In genomic region chr1:78617615-78618026, GRCh38 we compare ENCODE assay signal across 7 cellular contexts. TPM values are rescaled to one million over a fixed set of nuclear protein-coding genes. Genes with fewer than 3 reads are reported as not detected.
DNase-seq lines count a peak whose midpoint lies in the region; ATAC-seq, FAIRE-seq and TF ChIP-seq lines count a peak whose summit lies in the region.

No MANE protein-coding gene starts in this region.

- TF ChIP-seq POLR2A in GM12892 (IDR thresholded peaks at IDR 0.05; ENCODE audit: low read depth, low read length) (no peak), gastrocnemius medialis (IDR thresholded peaks at IDR 0.05) (no peak)

- DNase-seq in GM12892 (ENCODE audit: insufficient read length) (no peak), NCI-H1092 treated with DMSO at 0.1 percent for 48 hours (lab: John Stamatoyannopoulos, UW) (peak; percentile 31), SW480 (ENCODE audit: low spot score) (peak; percentile 63), astrocyte (ENCODE audit: low read depth) (peak; percentile 63), hepatocyte (ENCODE audit: low spot score) (peak; percentile 91), gastrocnemius medialis (peak; percentile 41 to 69)

- H2AFZ ChIP-seq in astrocyte (ENCODE audit: low read depth, low read length) (peak overlapping the region; percentile 40), hepatocyte (no peak overlapping the region)

- peaks cover 4% of the 10 kb centered on the region for H3K9me3 Mint-ChIP-seq in astrocyte (ENCODE audit: unreplicated experiment)

- H3K27me3 ChIP-seq in astrocyte (ENCODE audit: insufficient read depth, low read length) (no peaks in the 10 kb centered on the region), hepatocyte (no peaks in the 10 kb centered on the region), gastrocnemius medialis (no peaks in the 10 kb centered on the region)

- H3K27ac Mint-ChIP-seq in astrocyte (ENCODE audit: unreplicated experiment) = peak overlapping the region; percentile 8

- no peak overlapping the region for H3K4me3 Mint-ChIP-seq in astrocyte (ENCODE audit: unreplicated experiment)

- intact Hi-C loops in gastrocnemius medialis (cut with DNase I; ENCODE audit: low total_unique reads) = loop anchor here (1.0 kb wide), 1 partner anchor 59 kb away; no protein-coding TSS in a partner anchor

- H3K9me3 ChIP-seq in astrocyte (ENCODE audit: insufficient read depth, low read depth, low read length) (no peaks in the 10 kb centered on the region), hepatocyte (ENCODE audit: low read depth) (no peaks in the 10 kb centered on the region), gastrocnemius medialis (no peaks in the 10 kb centered on the region)

- peak; percentile 96 for TF ChIP-seq CTCF in astrocyte (IDR thresholded peaks at IDR 0.05; ENCODE audit: insufficient read depth, low read depth, low read length)
- TF ChIP-seq CTCF in hepatocyte (IDR thresholded peaks at IDR 0.05; ENCODE audit: poor library complexity) = peak; percentile 87
- peak; percentile 63 to 90 (median 75) for TF ChIP-seq CTCF in gastrocnemius medialis (IDR thresholded peaks at IDR 0.05 in 4 of 5, conservative IDR thresholded peaks at IDR 0.05 in 1 of 5)

- H3K79me2 ChIP-seq in astrocyte (ENCODE audit: insufficient read depth, low read length) (no peaks in the 10 kb centered on the region), hepatocyte (no peaks in the 10 kb centered on the region)

- FAIRE-seq in GM12892 (lab: Jason Lieb, UNC) = peak; percentile 86
- FAIRE-seq in astrocyte (lab: Jason Lieb, UNC) = no peak

- H3K4me3 ChIP-seq in astrocyte (ENCODE audit: insufficient read depth, low read depth, low read length) = no peak overlapping the region
- H3K4me3 ChIP-seq in hepatocyte = no peak overlapping the region
- H3K4me3 ChIP-seq in gastrocnemius medialis = no peak overlapping the region

- H3K4me2 ChIP-seq in astrocyte (ENCODE audit: low read length) (peak overlapping the region; percentile 54), hepatocyte (no peak overlapping the region)

- in situ Hi-C loops in gastrocnemius medialis (cut with MboI; ENCODE audit: low sequenced_read_pairs in 4 of 4) = loop anchor here in 2 of 4 donors (5.0 to 25.0 kb wide), 2 partner anchors 55 to 630 kb away; partner anchors contain the start of gene FUBP1 (in 1 of the 2)

- no peak overlapping the region for H3K9ac ChIP-seq in astrocyte (ENCODE audit: low read length)

- ATAC-seq in HG02610 (IDR thresholded peaks at IDR 0.05; ENCODE audit: unreplicated experiment) (peak; percentile 38), gastrocnemius medialis (peak; percentile 81 to 94)

- no peaks in the 10 kb centered on the region for H3K27me3 Mint-ChIP-seq in astrocyte (ENCODE audit: low read depth, unreplicated experiment)

- H3K4me1 Mint-ChIP-seq in astrocyte (ENCODE audit: low read depth, unreplicated experiment) = peaks cover 23% of the 10 kb centered on the region

- H3K4me1 ChIP-seq in astrocyte (ENCODE audit: insufficient read depth, low read length) = peaks cover 14% of the 10 kb centered on the region
- peaks cover 5% of the 10 kb centered on the region for H3K4me1 ChIP-seq in hepatocyte (ENCODE audit: insufficient read depth)
- H3K4me1 ChIP-seq in gastrocnemius medialis = peaks cover 16 to 23% of the 10 kb centered on the region in 2 donors

- H4K20me1 ChIP-seq in astrocyte (ENCODE audit: insufficient read depth, low read length) = no peaks in the 10 kb centered on the region
- H4K20me1 ChIP-seq in hepatocyte (ENCODE audit: insufficient read depth, poor library complexity, severe bottlenecking) = no peaks in the 10 kb centered on the region

- H3K27ac ChIP-seq in astrocyte (ENCODE audit: low read depth, low read length) (no peak overlapping the region), hepatocyte (no peak overlapping the region), gastrocnemius medialis (peak overlapping the region in 2 of 4 donors; percentile 25 to 70)

- H3K9me2 ChIP-seq in hepatocyte (replicated peaks; ENCODE audit: insufficient read depth) = no peaks in the 10 kb centered on the region

- WGBS in hepatocyte (ENCODE audit: low lambda C conversion rate, missing lambda C conversion rate) = 40% methylated on average over 7 of the region's 7 CpGs

- H3K36me3 ChIP-seq in astrocyte (ENCODE audit: insufficient read depth, low read length) (no peaks in the 10 kb centered on the region), hepatocyte (replicated peaks; ENCODE audit: insufficient read depth, low read depth) (no peaks in the 10 kb centered on the region), gastrocnemius medialis (no peaks in the 10 kb centered on the region)

- peaks cover 8% of the 10 kb centered on the region for H3K36me3 Mint-ChIP-seq in astrocyte (ENCODE audit: low read depth, unreplicated experiment)

RNA-seq across cellular contexts. Expression of gene IFI44L, which starts 2.6 kb away (rescaled TPM):
- 165 TPM for polyA plus RNA-seq in GM12892 (2012; ENCODE audit: missing spikeins)
- 184 and 271 TPM in 2 replicates for total RNA-seq in astrocyte
- 2.6 and 3.5 TPM in 2 replicates for total RNA-seq in hepatocyte
- polyA plus RNA-seq in hepatocyte = 0.02 and 0.19 TPM in 2 replicates
- 1 to 10 TPM; 1.1 to 8.3 (median 4.1) TPM for total RNA-seq in gastrocnemius medialis

RNA-seq across cellular contexts. Expression of gene IFI44, which starts 32.0 kb away (rescaled TPM):
- 61.9 TPM for polyA plus RNA-seq in GM12892 (2012; ENCODE audit: missing spikeins)
- total RNA-seq in astrocyte (144 and 176 TPM in 2 replicates), hepatocyte (5.2 and 7.7 TPM in 2 replicates), gastrocnemius medialis (1 to 10 TPM; 2.6 to 3.1 (median 2.8) TPM)
- polyA plus RNA-seq in hepatocyte = 3.1 and 3.2 TPM in 2 replicates

Comparison
In these comparisons a context has a peak if more than half of its experiments do, and no peak if none do; other contexts are left out.
1. RNA of gene IFI44L, which starts 2.6 kb away (total RNA-seq): 184 to 271 TPM in astrocyte; 1.1 to 8.3 TPM in gastrocnemius medialis and 2.6 to 3.5 TPM in hepatocyte; every median in the first group is over 10 times any median in the second.
2. RNA of gene IFI44, which starts 32.0 kb away (total RNA-seq): 144 to 176 TPM in astrocyte; 5.2 to 7.7 TPM in hepatocyte and 2.6 to 3.1 TPM in gastrocnemius medialis; every median in the first group is over 10 times any median in the second.
3. Peak in every context shown above with its lines, with median percentiles within 50 percentile points of each other: CTCF ChIP-seq.